In the genomic region with DNA sequence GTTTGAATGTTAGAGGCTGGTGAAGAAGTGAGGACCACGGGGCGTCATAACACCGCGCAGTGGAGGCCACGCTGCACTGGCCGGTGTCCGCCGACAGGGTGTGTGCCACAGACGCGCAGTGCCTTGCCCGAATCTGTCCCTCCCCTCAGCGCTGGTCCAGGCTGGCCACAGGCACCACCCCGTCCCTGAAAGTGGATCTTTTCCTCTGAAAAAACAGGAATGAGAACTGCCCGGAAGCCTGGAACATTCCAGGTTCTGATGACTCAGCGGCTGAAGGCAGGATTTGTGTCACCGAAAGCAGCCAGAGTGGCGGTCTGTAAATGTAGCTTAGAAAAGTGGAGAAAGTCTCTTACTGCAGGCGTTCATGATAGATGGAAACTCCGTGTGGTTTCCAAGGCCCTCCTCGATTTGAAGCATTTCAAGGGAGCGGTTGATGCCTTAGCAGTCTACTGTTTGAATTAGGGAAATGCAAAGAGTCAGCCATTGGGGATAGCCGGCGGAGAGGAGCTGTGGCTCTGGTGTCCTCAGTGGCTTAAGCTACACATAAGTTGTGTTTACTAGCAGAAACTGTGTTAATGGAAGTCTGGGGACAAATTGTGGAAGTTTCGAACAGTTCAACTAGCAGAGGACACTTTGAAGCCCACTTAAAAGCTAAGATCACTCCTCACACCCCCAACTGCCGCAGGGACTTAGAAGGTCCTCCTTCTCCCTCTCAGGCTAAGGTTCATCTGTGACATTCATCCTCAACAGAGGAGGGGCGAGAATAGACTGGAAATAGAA, we compare ENCODE assay signal across 1 cellular context.
TF ChIP-seq lines count a peak whose summit lies in the region.

No MANE protein-coding gene starts in this region.

TF ChIP-seq in GM12878, 131 proteins besides CTCF, POLR2A, EP300 and RAD21 (continued from another document):
- TF ChIP-seq, protein P1, sequence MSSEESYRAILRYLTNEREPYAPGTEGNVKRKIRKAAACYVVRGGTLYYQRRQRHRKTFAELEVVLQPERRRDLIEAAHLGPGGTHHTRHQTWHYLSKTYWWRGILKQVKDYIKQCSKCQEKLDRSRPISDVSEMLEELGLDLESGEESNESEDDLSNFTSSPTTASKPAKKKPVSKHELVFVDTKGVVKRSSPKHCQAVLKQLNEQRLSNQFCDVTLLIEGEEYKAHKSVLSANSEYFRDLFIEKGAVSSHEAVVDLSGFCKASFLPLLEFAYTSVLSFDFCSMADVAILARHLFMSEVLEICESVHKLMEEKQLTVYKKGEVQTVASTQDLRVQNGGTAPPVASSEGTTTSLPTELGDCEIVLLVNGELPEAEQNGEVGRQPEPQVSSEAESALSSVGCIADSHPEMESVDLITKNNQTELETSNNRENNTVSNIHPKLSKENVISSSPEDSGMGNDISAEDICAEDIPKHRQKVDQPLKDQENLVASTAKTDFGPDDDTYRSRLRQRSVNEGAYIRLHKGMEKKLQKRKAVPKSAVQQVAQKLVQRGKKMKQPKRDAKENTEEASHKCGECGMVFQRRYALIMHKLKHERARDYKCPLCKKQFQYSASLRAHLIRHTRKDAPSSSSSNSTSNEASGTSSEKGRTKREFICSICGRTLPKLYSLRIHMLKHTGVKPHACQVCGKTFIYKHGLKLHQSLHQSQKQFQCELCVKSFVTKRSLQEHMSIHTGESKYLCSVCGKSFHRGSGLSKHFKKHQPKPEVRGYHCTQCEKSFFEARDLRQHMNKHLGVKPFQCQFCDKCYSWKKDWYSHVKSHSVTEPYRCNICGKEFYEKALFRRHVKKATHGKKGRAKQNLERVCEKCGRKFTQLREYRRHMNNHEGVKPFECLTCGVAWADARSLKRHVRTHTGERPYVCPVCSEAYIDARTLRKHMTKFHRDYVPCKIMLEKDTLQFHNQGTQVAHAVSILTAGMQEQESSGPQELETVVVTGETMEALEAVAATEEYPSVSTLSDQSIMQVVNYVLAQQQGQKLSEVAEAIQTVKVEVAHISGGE (CRISPR knock-in tag; IDR thresholded peaks at IDR 0.05), result no peak
- TF ChIP-seq SMC3 (IDR thresholded peaks at IDR 0.05; ENCODE audit: borderline replicate concordance, low read length) (no peak), SIN3A (IDR thresholded peaks at IDR 0.05; ENCODE audit: low read depth, low read length) (peak; percentile 70; the same call in 1 of the 2 replicates), ZNF217 (IDR thresholded peaks at IDR 0.05) (peak; percentile 18; the same call in 1 of the 2 replicates), ZNF622 (IDR thresholded peaks at IDR 0.05) (no peak), KAT2A (conservative IDR thresholded peaks at IDR 0.05; ENCODE audit: control insufficient read depth, low read depth, low read length) (no peak), EED (IDR thresholded peaks at IDR 0.05; ENCODE audit: low read depth) (peak; percentile 76), MXI1 (IDR thresholded peaks at IDR 0.05; ENCODE audit: low read depth, low read length) (0 out of 2 replicates have a peak, but pooled peaks have one; percentile 47), BRCA1 (IDR thresholded peaks at IDR 0.05; ENCODE audit: low read depth, low read length) (0 out of 2 replicates have a peak, but pooled peaks have one; percentile 1), PAX5 (IDR thresholded peaks at IDR 0.05; ENCODE audit: borderline replicate concordance, low read depth, low read length) (no peak), MYC (IDR thresholded peaks at IDR 0.05; ENCODE audit: insufficient read depth, insufficient read length, insufficient replicate concordance, low read length, severe bottlenecking) (no peak), RAD51 (IDR thresholded peaks at IDR 0.05) (no peak), SMARCA5 (IDR thresholded peaks at IDR 0.05) (peak; percentile 93), RUNX3 (IDR thresholded peaks at IDR 0.05; ENCODE audit: low read length) (peak; percentile 26; the same call in 1 of the 2 replicates), PML (IDR thresholded peaks at IDR 0.05; ENCODE audit: low read length) (no peak), CREM (IDR thresholded peaks at IDR 0.05; ENCODE audit: low read depth) (peak; percentile 85), CREB1 (IDR thresholded peaks at IDR 0.05; ENCODE audit: low read depth) (peak; percentile 50; the same call in 1 of the 2 replicates), POU2F2 (IDR thresholded peaks at IDR 0.05; ENCODE audit: borderline replicate concordance, low read depth, low read length) (no peak), TCF3 (IDR thresholded peaks at IDR 0.05; ENCODE audit: borderline replicate concordance, insufficient read depth, low read depth, low read length) (0 out of 2 replicates have a peak, but pooled peaks have one; percentile 20), DPF2 (IDR thresholded peaks at IDR 0.05) (peak; percentile 19; the same call in 1 of the 2 replicates), ASH2L (IDR thresholded peaks at IDR 0.05; ENCODE audit: borderline replicate concordance, low read depth) (no peak), BACH1 (IDR thresholded peaks at IDR 0.05; ENCODE audit: borderline replicate concordance) (no peak), CBX5 (IDR thresholded peaks at IDR 0.05; ENCODE audit: low read depth) (peak; percentile 59; the same call in 1 of the 2 replicates), RELA (IDR thresholded peaks at IDR 0.05; ENCODE audit: borderline replicate concordance, partially characterized antibody) (no peak), YY1 (IDR thresholded peaks at IDR 0.05; ENCODE audit: low read depth, low read length) (peak; percentile 30; the same call in 1 of the 2 replicates), ZNF384 (IDR thresholded peaks at IDR 0.05; ENCODE audit: borderline replicate concordance, low read depth, low read length) (no peak)
- TF ChIP-seq, protein P2, sequence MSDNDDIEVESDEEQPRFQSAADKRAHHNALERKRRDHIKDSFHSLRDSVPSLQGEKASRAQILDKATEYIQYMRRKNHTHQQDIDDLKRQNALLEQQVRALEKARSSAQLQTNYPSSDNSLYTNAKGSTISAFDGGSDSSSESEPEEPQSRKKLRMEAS (IDR thresholded peaks at IDR 0.05; ENCODE audit: low read depth, low read length), result peak; percentile 67
- TF ChIP-seq, protein P3, sequence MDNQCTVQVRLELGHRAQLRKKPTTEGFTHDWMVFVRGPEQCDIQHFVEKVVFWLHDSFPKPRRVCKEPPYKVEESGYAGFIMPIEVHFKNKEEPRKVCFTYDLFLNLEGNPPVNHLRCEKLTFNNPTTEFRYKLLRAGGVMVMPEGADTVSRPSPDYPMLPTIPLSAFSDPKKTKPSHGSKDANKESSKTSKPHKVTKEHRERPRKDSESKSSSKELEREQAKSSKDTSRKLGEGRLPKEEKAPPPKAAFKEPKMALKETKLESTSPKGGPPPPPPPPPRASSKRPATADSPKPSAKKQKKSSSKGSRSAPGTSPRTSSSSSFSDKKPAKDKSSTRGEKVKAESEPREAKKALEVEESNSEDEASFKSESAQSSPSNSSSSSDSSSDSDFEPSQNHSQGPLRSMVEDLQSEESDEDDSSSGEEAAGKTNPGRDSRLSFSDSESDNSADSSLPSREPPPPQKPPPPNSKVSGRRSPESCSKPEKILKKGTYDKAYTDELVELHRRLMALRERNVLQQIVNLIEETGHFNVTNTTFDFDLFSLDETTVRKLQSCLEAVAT (IDR thresholded peaks at IDR 0.05), result no peak
- TF ChIP-seq, protein P4, sequence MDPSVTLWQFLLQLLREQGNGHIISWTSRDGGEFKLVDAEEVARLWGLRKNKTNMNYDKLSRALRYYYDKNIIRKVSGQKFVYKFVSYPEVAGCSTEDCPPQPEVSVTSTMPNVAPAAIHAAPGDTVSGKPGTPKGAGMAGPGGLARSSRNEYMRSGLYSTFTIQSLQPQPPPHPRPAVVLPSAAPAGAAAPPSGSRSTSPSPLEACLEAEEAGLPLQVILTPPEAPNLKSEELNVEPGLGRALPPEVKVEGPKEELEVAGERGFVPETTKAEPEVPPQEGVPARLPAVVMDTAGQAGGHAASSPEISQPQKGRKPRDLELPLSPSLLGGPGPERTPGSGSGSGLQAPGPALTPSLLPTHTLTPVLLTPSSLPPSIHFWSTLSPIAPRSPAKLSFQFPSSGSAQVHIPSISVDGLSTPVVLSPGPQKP (IDR thresholded peaks at IDR 0.05; ENCODE audit: low read depth, low read length), result no peak
- TF ChIP-seq, protein P5, sequence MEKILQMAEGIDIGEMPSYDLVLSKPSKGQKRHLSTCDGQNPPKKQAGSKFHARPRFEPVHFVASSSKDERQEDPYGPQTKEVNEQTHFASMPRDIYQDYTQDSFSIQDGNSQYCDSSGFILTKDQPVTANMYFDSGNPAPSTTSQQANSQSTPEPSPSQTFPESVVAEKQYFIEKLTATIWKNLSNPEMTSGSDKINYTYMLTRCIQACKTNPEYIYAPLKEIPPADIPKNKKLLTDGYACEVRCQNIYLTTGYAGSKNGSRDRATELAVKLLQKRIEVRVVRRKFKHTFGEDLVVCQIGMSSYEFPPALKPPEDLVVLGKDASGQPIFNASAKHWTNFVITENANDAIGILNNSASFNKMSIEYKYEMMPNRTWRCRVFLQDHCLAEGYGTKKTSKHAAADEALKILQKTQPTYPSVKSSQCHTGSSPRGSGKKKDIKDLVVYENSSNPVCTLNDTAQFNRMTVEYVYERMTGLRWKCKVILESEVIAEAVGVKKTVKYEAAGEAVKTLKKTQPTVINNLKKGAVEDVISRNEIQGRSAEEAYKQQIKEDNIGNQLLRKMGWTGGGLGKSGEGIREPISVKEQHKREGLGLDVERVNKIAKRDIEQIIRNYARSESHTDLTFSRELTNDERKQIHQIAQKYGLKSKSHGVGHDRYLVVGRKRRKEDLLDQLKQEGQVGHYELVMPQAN (conservative IDR thresholded peaks at IDR 0.05), result peak; percentile 42; the same call in 1 of the 2 replicates
- TF ChIP-seq, protein P6, sequence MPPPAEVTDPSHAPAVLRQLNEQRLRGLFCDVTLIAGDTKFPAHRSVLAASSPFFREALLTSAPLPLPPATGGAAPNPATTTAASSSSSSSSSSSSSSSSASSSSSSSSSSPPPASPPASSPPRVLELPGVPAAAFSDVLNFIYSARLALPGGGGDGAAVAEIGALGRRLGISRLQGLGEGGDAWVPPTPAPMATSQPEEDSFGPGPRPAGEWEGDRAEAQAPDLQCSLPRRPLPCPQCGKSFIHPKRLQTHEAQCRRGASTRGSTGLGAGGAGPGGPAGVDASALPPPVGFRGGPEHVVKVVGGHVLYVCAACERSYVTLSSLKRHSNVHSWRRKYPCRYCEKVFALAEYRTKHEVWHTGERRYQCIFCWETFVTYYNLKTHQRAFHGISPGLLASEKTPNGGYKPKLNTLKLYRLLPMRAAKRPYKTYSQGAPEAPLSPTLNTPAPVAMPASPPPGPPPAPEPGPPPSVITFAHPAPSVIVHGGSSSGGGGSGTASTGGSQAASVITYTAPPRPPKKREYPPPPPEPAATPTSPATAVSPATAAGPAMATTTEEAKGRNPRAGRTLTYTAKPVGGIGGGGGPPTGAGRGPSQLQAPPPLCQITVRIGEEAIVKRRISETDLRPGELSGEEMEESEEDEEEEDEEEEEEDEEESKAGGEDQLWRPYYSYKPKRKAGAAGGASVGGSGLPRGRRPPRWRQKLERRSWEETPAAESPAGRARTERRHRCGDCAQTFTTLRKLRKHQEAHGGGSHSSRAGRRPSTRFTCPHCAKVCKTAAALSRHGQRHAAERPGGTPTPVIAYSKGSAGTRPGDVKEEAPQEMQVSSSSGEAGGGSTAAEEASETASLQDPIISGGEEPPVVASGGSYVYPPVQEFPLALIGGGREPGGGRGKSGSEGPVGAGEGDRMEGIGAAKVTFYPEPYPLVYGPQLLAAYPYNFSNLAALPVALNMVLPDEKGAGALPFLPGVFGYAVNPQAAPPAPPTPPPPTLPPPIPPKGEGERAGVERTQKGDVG (CRISPR knock-in tag; IDR thresholded peaks at IDR 0.05), result no peak
